Comparison of ENCODE assay signal across 12 cellular contexts in genomic region chr2:159202568-159203071, GRCh38.
DNase-seq lines count a peak whose midpoint lies in the region; ATAC-seq, FAIRE-seq and TF ChIP-seq lines count a peak whose summit lies in the region.
"Had no signal": no experiment of that assay in that cellular context is flagged by ENCODE, and none has a peak within 500 bp of the region (broad histone marks: within the 10 kb centered on the region; RNA-seq: fewer than 3 reads in every experiment).

No MANE protein-coding gene starts in this region.

- no peaks in the 10 kb centered on the region for H3K36me3 ChIP-seq in mucosa of descending colon (ENCODE audit: low read depth)
- H3K36me3 ChIP-seq: BE2C had no signal

- H3K9me3 ChIP-seq in mucosa of descending colon = no peaks in the 10 kb centered on the region
- H3K9me3 ChIP-seq: BE2C had no signal

- ATAC-seq in mucosa of descending colon = peak; percentile 68
- no peak for ATAC-seq in GM19351 (IDR thresholded peaks at IDR 0.05; ENCODE audit: unreplicated experiment)
- ATAC-seq in GM19452 (IDR thresholded peaks at IDR 0.05; ENCODE audit: unreplicated experiment) = no peak

- peaks cover 2% of the 10 kb centered on the region for H3K4me1 ChIP-seq in mucosa of descending colon (ENCODE audit: low read depth)
- H3K4me1 ChIP-seq: BE2C had no signal

- no peak overlapping the region for H3K4me3 ChIP-seq in mucosa of descending colon

- FAIRE-seq in RCC 7860 (lab: Jason Lieb, UNC) = peak; percentile 91

- intact Hi-C loops in mucosa of descending colon (cut with DNase I, micrococcal nuclease) = no loop called here

- DNase-seq in ACHN (peak; percentile 66), RCC 7860 (ENCODE audit: low spot score) (peak; percentile 96), fibroblast of peridontal ligament (ENCODE audit: extremely low read depth) (peak; percentile 99), mucosa of descending colon (peak in 1 of 3 donors; percentile 23), GM20000 (ENCODE audit: low spot score) (no peak)
- no peak for DNase-seq in activated CD4-positive, CD25-positive, alpha-beta regulatory T cell (lab: John Stamatoyannopoulos, UW)
- DNase-seq: BE2C; Karpas-422; stimulated activated CD4-positive, alpha-beta T cell treated with anti-CD3 and anti-CD28 coated beads, Interleukin-15, amount 100 ng/mL, for 24 hours; T-cell had no signal

- in situ Hi-C loops in ACHN (cut with HindIII; ENCODE audit: low pct_ligation_motif_present, low pct_unique_long_range_greater_than_20kb, low sequenced_read_pairs) = no loop called here

- TF ChIP-seq CTCF in mucosa of descending colon (IDR thresholded peaks at IDR 0.05) (no peak), GM20000 (IDR thresholded peaks at IDR 0.05; ENCODE audit: extremely low read depth, missing control alignments) (no peak)

Comparison
In these comparisons a context has a peak if more than half of its experiments do, and no peak if none do; other contexts are left out.
1. DNase-seq: peak in ACHN (single experiment), RCC 7860 (single experiment) and fibroblast of peridontal ligament (single experiment); none in GM20000 (single experiment) and activated CD4-positive, CD25-positive, alpha-beta regulatory T cell (0 of 4).